ENCODE assay signal across 2 cellular contexts in the genomic region with DNA sequence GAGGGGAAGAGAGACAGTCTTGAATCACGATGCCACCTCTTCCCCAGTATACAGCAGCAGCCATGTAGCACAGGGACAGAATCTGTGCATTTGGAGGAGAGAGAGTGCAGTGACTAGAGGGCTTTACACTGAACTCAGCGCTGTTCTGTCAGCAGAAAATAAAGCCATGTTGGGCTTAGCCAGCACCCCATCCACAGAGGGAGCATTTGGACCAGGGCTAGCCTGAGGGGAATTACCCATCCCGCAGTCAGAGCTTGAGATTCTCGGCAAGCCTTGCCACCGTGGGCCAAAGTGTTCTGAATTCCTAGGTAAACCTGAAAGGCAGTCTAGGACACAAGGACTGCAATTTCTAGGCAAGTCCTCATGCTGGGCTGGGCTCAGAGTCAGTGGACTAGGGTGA.
TF ChIP-seq lines count a peak whose summit lies in the region.

No MANE protein-coding gene starts in this region.

TF ChIP-seq in WTC11, 78 proteins besides CTCF, POLR2A, EP300 and RAD21 (continued from another document):
- TF ChIP-seq, protein P1, sequence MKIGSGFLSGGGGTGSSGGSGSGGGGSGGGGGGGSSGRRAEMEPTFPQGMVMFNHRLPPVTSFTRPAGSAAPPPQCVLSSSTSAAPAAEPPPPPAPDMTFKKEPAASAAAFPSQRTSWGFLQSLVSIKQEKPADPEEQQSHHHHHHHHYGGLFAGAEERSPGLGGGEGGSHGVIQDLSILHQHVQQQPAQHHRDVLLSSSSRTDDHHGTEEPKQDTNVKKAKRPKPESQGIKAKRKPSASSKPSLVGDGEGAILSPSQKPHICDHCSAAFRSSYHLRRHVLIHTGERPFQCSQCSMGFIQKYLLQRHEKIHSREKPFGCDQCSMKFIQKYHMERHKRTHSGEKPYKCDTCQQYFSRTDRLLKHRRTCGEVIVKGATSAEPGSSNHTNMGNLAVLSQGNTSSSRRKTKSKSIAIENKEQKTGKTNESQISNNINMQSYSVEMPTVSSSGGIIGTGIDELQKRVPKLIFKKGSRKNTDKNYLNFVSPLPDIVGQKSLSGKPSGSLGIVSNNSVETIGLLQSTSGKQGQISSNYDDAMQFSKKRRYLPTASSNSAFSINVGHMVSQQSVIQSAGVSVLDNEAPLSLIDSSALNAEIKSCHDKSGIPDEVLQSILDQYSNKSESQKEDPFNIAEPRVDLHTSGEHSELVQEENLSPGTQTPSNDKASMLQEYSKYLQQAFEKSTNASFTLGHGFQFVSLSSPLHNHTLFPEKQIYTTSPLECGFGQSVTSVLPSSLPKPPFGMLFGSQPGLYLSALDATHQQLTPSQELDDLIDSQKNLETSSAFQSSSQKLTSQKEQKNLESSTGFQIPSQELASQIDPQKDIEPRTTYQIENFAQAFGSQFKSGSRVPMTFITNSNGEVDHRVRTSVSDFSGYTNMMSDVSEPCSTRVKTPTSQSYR (CRISPR knock-in tag; IDR thresholded peaks at IDR 0.05): no peak
- TF ChIP-seq GABPB1 (CRISPR knock-in tag; IDR thresholded peaks at IDR 0.05) (no peak), ZNF263 (CRISPR knock-in tag; IDR thresholded peaks at IDR 0.05; ENCODE audit: low read depth) (no peak), NFATC4 (CRISPR knock-in tag; IDR thresholded peaks at IDR 0.05) (no peak)

TF ChIP-seq in H1, 55 proteins besides CTCF, POLR2A, EP300 and RAD21 (continued from another document):
- TF ChIP-seq, protein P2, sequence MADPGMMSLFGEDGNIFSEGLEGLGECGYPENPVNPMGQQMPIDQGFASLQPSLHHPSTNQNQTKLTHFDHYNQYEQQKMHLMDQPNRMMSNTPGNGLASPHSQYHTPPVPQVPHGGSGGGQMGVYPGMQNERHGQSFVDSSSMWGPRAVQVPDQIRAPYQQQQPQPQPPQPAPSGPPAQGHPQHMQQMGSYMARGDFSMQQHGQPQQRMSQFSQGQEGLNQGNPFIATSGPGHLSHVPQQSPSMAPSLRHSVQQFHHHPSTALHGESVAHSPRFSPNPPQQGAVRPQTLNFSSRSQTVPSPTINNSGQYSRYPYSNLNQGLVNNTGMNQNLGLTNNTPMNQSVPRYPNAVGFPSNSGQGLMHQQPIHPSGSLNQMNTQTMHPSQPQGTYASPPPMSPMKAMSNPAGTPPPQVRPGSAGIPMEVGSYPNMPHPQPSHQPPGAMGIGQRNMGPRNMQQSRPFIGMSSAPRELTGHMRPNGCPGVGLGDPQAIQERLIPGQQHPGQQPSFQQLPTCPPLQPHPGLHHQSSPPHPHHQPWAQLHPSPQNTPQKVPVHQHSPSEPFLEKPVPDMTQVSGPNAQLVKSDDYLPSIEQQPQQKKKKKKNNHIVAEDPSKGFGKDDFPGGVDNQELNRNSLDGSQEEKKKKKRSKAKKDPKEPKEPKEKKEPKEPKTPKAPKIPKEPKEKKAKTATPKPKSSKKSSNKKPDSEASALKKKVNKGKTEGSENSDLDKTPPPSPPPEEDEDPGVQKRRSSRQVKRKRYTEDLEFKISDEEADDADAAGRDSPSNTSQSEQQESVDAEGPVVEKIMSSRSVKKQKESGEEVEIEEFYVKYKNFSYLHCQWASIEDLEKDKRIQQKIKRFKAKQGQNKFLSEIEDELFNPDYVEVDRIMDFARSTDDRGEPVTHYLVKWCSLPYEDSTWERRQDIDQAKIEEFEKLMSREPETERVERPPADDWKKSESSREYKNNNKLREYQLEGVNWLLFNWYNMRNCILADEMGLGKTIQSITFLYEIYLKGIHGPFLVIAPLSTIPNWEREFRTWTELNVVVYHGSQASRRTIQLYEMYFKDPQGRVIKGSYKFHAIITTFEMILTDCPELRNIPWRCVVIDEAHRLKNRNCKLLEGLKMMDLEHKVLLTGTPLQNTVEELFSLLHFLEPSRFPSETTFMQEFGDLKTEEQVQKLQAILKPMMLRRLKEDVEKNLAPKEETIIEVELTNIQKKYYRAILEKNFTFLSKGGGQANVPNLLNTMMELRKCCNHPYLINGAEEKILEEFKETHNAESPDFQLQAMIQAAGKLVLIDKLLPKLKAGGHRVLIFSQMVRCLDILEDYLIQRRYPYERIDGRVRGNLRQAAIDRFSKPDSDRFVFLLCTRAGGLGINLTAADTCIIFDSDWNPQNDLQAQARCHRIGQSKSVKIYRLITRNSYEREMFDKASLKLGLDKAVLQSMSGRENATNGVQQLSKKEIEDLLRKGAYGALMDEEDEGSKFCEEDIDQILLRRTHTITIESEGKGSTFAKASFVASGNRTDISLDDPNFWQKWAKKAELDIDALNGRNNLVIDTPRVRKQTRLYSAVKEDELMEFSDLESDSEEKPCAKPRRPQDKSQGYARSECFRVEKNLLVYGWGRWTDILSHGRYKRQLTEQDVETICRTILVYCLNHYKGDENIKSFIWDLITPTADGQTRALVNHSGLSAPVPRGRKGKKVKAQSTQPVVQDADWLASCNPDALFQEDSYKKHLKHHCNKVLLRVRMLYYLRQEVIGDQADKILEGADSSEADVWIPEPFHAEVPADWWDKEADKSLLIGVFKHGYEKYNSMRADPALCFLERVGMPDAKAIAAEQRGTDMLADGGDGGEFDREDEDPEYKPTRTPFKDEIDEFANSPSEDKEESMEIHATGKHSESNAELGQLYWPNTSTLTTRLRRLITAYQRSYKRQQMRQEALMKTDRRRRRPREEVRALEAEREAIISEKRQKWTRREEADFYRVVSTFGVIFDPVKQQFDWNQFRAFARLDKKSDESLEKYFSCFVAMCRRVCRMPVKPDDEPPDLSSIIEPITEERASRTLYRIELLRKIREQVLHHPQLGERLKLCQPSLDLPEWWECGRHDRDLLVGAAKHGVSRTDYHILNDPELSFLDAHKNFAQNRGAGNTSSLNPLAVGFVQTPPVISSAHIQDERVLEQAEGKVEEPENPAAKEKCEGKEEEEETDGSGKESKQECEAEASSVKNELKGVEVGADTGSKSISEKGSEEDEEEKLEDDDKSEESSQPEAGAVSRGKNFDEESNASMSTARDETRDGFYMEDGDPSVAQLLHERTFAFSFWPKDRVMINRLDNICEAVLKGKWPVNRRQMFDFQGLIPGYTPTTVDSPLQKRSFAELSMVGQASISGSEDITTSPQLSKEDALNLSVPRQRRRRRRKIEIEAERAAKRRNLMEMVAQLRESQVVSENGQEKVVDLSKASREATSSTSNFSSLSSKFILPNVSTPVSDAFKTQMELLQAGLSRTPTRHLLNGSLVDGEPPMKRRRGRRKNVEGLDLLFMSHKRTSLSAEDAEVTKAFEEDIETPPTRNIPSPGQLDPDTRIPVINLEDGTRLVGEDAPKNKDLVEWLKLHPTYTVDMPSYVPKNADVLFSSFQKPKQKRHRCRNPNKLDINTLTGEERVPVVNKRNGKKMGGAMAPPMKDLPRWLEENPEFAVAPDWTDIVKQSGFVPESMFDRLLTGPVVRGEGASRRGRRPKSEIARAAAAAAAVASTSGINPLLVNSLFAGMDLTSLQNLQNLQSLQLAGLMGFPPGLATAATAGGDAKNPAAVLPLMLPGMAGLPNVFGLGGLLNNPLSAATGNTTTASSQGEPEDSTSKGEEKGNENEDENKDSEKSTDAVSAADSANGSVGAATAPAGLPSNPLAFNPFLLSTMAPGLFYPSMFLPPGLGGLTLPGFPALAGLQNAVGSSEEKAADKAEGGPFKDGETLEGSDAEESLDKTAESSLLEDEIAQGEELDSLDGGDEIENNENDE (IDR thresholded peaks at IDR 0.05; ENCODE audit: insufficient replicate concordance, low read length): no peak
- TF ChIP-seq KDM4A (IDR thresholded peaks at IDR 0.05; ENCODE audit: low read depth, low read length, severe bottlenecking) (no peak), MAFK (IDR thresholded peaks at IDR 0.05; ENCODE audit: low read depth, low read length) (no peak), GABPA (IDR thresholded peaks at IDR 0.05; ENCODE audit: borderline replicate concordance, insufficient read depth, low read length) (no peak), POLR2AphosphoS5 (IDR thresholded peaks at IDR 0.05; ENCODE audit: low read depth, low read length) (no peak), PHF8 (conservative IDR thresholded peaks at IDR 0.05; ENCODE audit: low read depth, low read length) (no peak), SP4 (IDR thresholded peaks at IDR 0.05; ENCODE audit: low read length) (no peak), YY1 (IDR thresholded peaks at IDR 0.05; ENCODE audit: low read depth, low read length) (no peak)
- TF ChIP-seq, protein P3, sequence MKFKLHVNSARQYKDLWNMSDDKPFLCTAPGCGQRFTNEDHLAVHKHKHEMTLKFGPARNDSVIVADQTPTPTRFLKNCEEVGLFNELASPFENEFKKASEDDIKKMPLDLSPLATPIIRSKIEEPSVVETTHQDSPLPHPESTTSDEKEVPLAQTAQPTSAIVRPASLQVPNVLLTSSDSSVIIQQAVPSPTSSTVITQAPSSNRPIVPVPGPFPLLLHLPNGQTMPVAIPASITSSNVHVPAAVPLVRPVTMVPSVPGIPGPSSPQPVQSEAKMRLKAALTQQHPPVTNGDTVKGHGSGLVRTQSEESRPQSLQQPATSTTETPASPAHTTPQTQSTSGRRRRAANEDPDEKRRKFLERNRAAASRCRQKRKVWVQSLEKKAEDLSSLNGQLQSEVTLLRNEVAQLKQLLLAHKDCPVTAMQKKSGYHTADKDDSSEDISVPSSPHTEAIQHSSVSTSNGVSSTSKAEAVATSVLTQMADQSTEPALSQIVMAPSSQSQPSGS (IDR thresholded peaks at IDR 0.05; ENCODE audit: low read length): no peak
